In genomic region chr3:37641556-37641955, GRCh38 we compare ENCODE assay signal across 35 cellular contexts.
"Had no signal": no experiment of that assay in that cellular context is flagged by ENCODE, and none has a peak within 500 bp of the region (broad histone marks: within the 10 kb centered on the region; RNA-seq: fewer than 3 reads in every experiment).

No MANE protein-coding gene starts in this region.

- ATAC-seq: activated CD8-positive, alpha-beta memory T cell treated with anti-CD3 and anti-CD28 coated beads, Interleukin-2, amount 10 ng/mL, durations not matched to agents 7 days and 5 days; activated CD8-positive, alpha-beta T cell treated with anti-CD3 and anti-CD28 coated beads, Interleukin-2, amount 10 ng/mL, durations not matched to agents 7 days and 5 days; activated naive CD8-positive, alpha-beta T cell treated with anti-CD3 and anti-CD28 coated beads, Interleukin-2, amount 50 U/mL, for 24 hours had no signal

- H3K27me3 Mint-ChIP-seq: activated CD4-positive, alpha-beta memory T cell treated with anti-CD3 and anti-CD28 coated beads, Interleukin-2, amount 10 ng/mL, durations not matched to agents 7 days and 5 days; activated CD4-positive, alpha-beta T cell treated with anti-CD3 and anti-CD28 coated beads, Interleukin-2, amount 10 ng/mL, durations not matched to agents 24 days and 14 days; activated CD8-positive, alpha-beta memory T cell treated with anti-CD3 and anti-CD28 coated beads, Interleukin-2, amount 10 ng/mL, durations not matched to agents 7 days and 5 days; activated naive CD4-positive, alpha-beta T cell treated with anti-CD3 and anti-CD28 coated beads, Interleukin-2, amount 10 ng/mL, durations not matched to agents 7 days and 5 days; activated naive CD8-positive, alpha-beta T cell; brain had no signal

- H3K4me3 Mint-ChIP-seq: activated B cell treated with CpG ODN at 0.5 μM for 24 hours; activated CD4-positive, alpha-beta memory T cell treated with anti-CD3 and anti-CD28 coated beads, Interleukin-2, amount 10 ng/mL, durations not matched to agents 7 days and 5 days; activated CD4-positive, alpha-beta T cell treated with anti-CD3 and anti-CD28 coated beads, Interleukin-2, amount 10 ng/mL, durations not matched to agents 24 days and 14 days; activated CD8-positive, alpha-beta memory T cell treated with anti-CD3 and anti-CD28 coated beads, Interleukin-2, amount 10 ng/mL, durations not matched to agents 7 days and 5 days; activated CD8-positive, alpha-beta T cell treated with anti-CD3 and anti-CD28 coated beads, Interleukin-2, amount 10 ng/mL, durations not matched to agents 7 days and 5 days; activated naive CD4-positive, alpha-beta T cell treated with anti-CD3 and anti-CD28 coated beads, Interleukin-2, amount 10 ng/mL, durations not matched to agents 7 days and 5 days; activated naive CD4-positive, alpha-beta T cell treated with anti-CD3 and anti-CD28 coated beads, Interleukin-2, amount 50 U/mL, for 24 hours; activated naive CD8-positive, alpha-beta T cell; activated naive CD8-positive, alpha-beta T cell treated with anti-CD3 and anti-CD28 coated beads, Interleukin-2, amount 10 ng/mL, durations not matched to agents 7 days and 5 days; activated naive CD8-positive, alpha-beta T cell treated with anti-CD3 and anti-CD28 coated beads, Interleukin-2, amount 50 U/mL, for 24 hours; activated T-cell treated with anti-CD3 and anti-CD28 coated beads, Interleukin-2, amount 50 U/mL, for 24 hours; brain; T-helper 1 cell treated with Interleukin-12 subunit alpha and Interleukin-12 subunit beta and Interleukin-4 antibody, amounts not matched to agents 30 μg/mL and 1 μg/mL, for 36 hours; T-helper 2 cell treated with Interferon-gamma antibody and Interleukin-4, amounts not matched to agents 5 μg/mL and 100 μg/mL, for 36 hours had no signal

- H3K4me1 Mint-ChIP-seq: activated B cell treated with CpG ODN at 0.5 μM for 24 hours; activated CD4-positive, alpha-beta memory T cell treated with anti-CD3 and anti-CD28 coated beads, Interleukin-2, amount 10 ng/mL, durations not matched to agents 7 days and 5 days; activated CD4-positive, alpha-beta T cell treated with anti-CD3 and anti-CD28 coated beads, Interleukin-2, amount 10 ng/mL, durations not matched to agents 24 days and 14 days; activated CD8-positive, alpha-beta memory T cell treated with anti-CD3 and anti-CD28 coated beads, Interleukin-2, amount 10 ng/mL, durations not matched to agents 7 days and 5 days; activated naive CD4-positive, alpha-beta T cell treated with anti-CD3 and anti-CD28 coated beads, Interleukin-2, amount 10 ng/mL, durations not matched to agents 7 days and 5 days; activated naive CD4-positive, alpha-beta T cell treated with anti-CD3 and anti-CD28 coated beads, Interleukin-2, amount 50 U/mL, for 24 hours; activated naive CD8-positive, alpha-beta T cell treated with anti-CD3 and anti-CD28 coated beads, Interleukin-2, amount 10 ng/mL, durations not matched to agents 7 days and 5 days; activated naive CD8-positive, alpha-beta T cell treated with anti-CD3 and anti-CD28 coated beads, Interleukin-2, amount 50 U/mL, for 24 hours had no signal

- H3K36me3 Mint-ChIP-seq: activated CD8-positive, alpha-beta memory T cell treated with anti-CD3 and anti-CD28 coated beads, Interleukin-2, amount 10 ng/mL, durations not matched to agents 7 days and 5 days; activated naive CD4-positive, alpha-beta T cell treated with anti-CD3 and anti-CD28 coated beads, Interleukin-2, amount 10 ng/mL, durations not matched to agents 7 days and 5 days; activated naive CD4-positive, alpha-beta T cell treated with anti-CD3 and anti-CD28 coated beads, Interleukin-2, amount 50 U/mL, for 24 hours; activated naive CD8-positive, alpha-beta T cell; activated naive CD8-positive, alpha-beta T cell treated with anti-CD3 and anti-CD28 coated beads, Interleukin-2, amount 10 ng/mL, durations not matched to agents 7 days and 5 days; brain had no signal

- H3K9me3 Mint-ChIP-seq: activated B cell treated with CpG ODN at 0.5 μM for 24 hours; activated CD4-positive, alpha-beta memory T cell treated with anti-CD3 and anti-CD28 coated beads, Interleukin-2, amount 10 ng/mL, durations not matched to agents 7 days and 5 days; activated CD4-positive, alpha-beta T cell treated with anti-CD3 and anti-CD28 coated beads, Interleukin-2, amount 10 ng/mL, durations not matched to agents 24 days and 14 days; activated naive CD4-positive, alpha-beta T cell treated with anti-CD3 and anti-CD28 coated beads, Interleukin-2, amount 10 ng/mL, durations not matched to agents 7 days and 5 days; activated naive CD8-positive, alpha-beta T cell treated with anti-CD3 and anti-CD28 coated beads, Interleukin-2, amount 10 ng/mL, durations not matched to agents 7 days and 5 days; activated naive CD8-positive, alpha-beta T cell treated with anti-CD3 and anti-CD28 coated beads, Interleukin-2, amount 50 U/mL, for 24 hours; activated T-cell treated with anti-CD3 and anti-CD28 coated beads, Interleukin-2, amount 50 U/mL, for 24 hours; activated T-helper 2 cell treated with anti-CD3 and anti-CD28 coated beads, Interferon-gamma antibody, Interleukin-2, Interleukin-4, amounts not matched to agents 10 μg/mL and 5 μg/mL and 100 μg/mL, durations not matched to agents 14 hours and 24 hours and 36 hours; T-helper 1 cell treated with Interleukin-12 subunit alpha and Interleukin-12 subunit beta and Interleukin-4 antibody, amounts not matched to agents 30 μg/mL and 1 μg/mL, for 36 hours; T-helper 2 cell treated with Interferon-gamma antibody and Interleukin-4, amounts not matched to agents 5 μg/mL and 100 μg/mL, for 36 hours had no signal

- H3K27ac ChIP-seq: ascending aorta, cardiac muscle cell, VCaP had no signal

- H3K27me3 ChIP-seq: ascending aorta, cardiac muscle cell had no signal

- H3K9me3 ChIP-seq: ascending aorta had no signal

- DNase-seq: activated B cell treated with CpG ODN at 0.5 μM for 24 hours; activated CD4-positive, alpha-beta memory T cell treated with anti-CD3 and anti-CD28 coated beads, Interleukin-2, amount 10 ng/mL, durations not matched to agents 7 days and 5 days; activated CD4-positive, alpha-beta T cell treated with anti-CD3 and anti-CD28 coated beads for 4 hours; activated CD4-positive, alpha-beta T cell treated with anti-CD3 and anti-CD28 coated beads, Interleukin-2, amount 50 U/mL, for 1 hour; activated CD4-positive, alpha-beta T cell treated with anti-CD3 and anti-CD28 coated beads, Interleukin-2, amount 50 U/mL, for 4 hours; activated CD4-positive, CD25-positive, alpha-beta regulatory T cell treated with anti-CD3 and anti-CD28 coated beads, Interleukin-2, amount 50 U/mL, for 72 hours; activated CD8-positive, alpha-beta memory T cell treated with anti-CD3 and anti-CD28 coated beads for 24 hours; activated CD8-positive, alpha-beta memory T cell treated with anti-CD3 and anti-CD28 coated beads, Interleukin-2, amount 50 U/mL, for 48 hours; activated CD8-positive, alpha-beta T cell treated with anti-CD3 and anti-CD28 coated beads, Interleukin-2, amount 10 ng/mL, durations not matched to agents 7 days and 5 days; activated effector memory CD4-positive, alpha-beta T cell treated with Interleukin-2 at 50 U/mL for 16 hours; activated gamma-delta T cell; activated naive CD4-positive, alpha-beta T cell treated with anti-CD3 and anti-CD28 coated beads, Interleukin-2, amount 10 ng/mL, durations not matched to agents 7 days and 5 days; activated naive CD4-positive, alpha-beta T cell treated with Interleukin-2 at 50 U/mL for 16 hours; activated naive CD8-positive, alpha-beta T cell treated with anti-CD3 and anti-CD28 coated beads, Interleukin-2, amount 10 ng/mL, durations not matched to agents 7 days and 5 days; activated naive CD8-positive, alpha-beta T cell treated with anti-CD3 and anti-CD28 coated beads, Interleukin-2, amount 50 U/mL, for 24 hours; activated T-cell treated with anti-CD3 and anti-CD28 coated beads, Interleukin-2, amount 50 U/mL, for 24 hours; activated T-cell treated with anti-CD3 and anti-CD28 coated beads, Interleukin-2, amount 50 U/mL, for 48 hours; amygdala; anterior cingulate cortex; caudate nucleus; SW 1271; T-helper 1 cell; T-helper 2 cell; T-helper 9 cell had no signal

- H3K27ac Mint-ChIP-seq: activated B cell treated with CpG ODN at 0.5 μM for 24 hours; activated CD4-positive, alpha-beta memory T cell treated with anti-CD3 and anti-CD28 coated beads, Interleukin-2, amount 10 ng/mL, durations not matched to agents 7 days and 5 days; activated CD4-positive, alpha-beta T cell treated with anti-CD3 and anti-CD28 coated beads, Interleukin-2, amount 10 ng/mL, durations not matched to agents 24 days and 14 days; activated CD8-positive, alpha-beta memory T cell treated with anti-CD3 and anti-CD28 coated beads, Interleukin-2, amount 10 ng/mL, durations not matched to agents 7 days and 5 days; activated CD8-positive, alpha-beta T cell treated with anti-CD3 and anti-CD28 coated beads, Interleukin-2, amount 10 ng/mL, durations not matched to agents 7 days and 5 days; activated naive CD4-positive, alpha-beta T cell treated with anti-CD3 and anti-CD28 coated beads, Interleukin-2, amount 10 ng/mL, durations not matched to agents 7 days and 5 days; activated naive CD4-positive, alpha-beta T cell treated with anti-CD3 and anti-CD28 coated beads, Interleukin-2, amount 50 U/mL, for 24 hours; activated naive CD8-positive, alpha-beta T cell; activated naive CD8-positive, alpha-beta T cell treated with anti-CD3 and anti-CD28 coated beads, Interleukin-2, amount 10 ng/mL, durations not matched to agents 7 days and 5 days; activated naive CD8-positive, alpha-beta T cell treated with anti-CD3 and anti-CD28 coated beads, Interleukin-2, amount 50 U/mL, for 24 hours; activated T-cell treated with anti-CD3 and anti-CD28 coated beads, Interleukin-2, amount 50 U/mL, for 24 hours; activated T-helper 2 cell treated with anti-CD3 and anti-CD28 coated beads, Interferon-gamma antibody, Interleukin-2, Interleukin-4, amounts not matched to agents 10 μg/mL and 5 μg/mL and 100 μg/mL, durations not matched to agents 14 hours and 24 hours and 36 hours; brain; T-helper 1 cell treated with Interleukin-12 subunit alpha and Interleukin-12 subunit beta and Interleukin-4 antibody, amounts not matched to agents 30 μg/mL and 1 μg/mL, for 36 hours; T-helper 2 cell treated with Interferon-gamma antibody and Interleukin-4, amounts not matched to agents 5 μg/mL and 100 μg/mL, for 36 hours had no signal

- H3K4me3 ChIP-seq: ascending aorta, cardiac muscle cell had no signal

- H3K36me3 ChIP-seq: ascending aorta, cardiac muscle cell had no signal
